ENCODE assay signal across 8 cellular contexts in the genomic region with DNA sequence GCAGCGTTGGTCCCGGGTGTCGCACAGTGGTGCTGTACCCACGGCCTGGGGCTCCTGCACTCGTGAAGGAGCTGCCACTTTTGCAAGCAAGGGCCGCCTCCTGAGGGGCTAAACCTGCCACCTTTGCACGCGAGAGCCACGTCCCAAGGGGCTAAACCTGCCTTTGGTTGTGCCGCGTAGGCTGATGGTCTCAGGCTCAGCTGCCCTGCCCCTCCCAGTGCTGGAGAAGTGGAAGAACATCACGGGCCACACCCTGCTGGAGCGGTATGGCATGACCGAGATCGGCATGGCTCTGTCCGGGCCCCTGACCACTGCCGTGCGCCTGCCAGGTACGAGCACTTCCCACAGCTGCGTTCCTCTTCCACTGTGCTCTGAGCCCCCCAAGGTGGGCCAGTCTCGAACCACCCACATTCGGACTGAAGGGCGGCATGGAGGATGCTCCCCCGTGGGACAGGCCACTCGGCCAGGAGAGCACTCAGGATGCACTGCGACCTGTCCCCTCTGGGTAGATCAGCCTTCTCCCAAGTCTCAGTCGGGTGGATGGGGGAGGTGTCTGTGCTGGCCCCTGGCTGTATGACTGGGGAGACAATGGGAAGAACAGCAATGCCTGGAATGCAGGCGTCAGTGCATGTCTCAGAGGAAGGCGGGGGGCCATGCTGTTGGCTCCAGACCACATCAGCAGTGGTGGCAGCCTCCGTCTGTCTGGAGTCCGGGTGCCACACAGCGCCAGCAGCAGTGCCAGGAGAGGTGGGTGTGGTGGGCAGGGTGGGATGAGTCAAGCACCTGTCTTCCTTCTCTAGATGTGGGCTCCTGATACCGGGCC. TPM values are rescaled to one million over a fixed set of nuclear protein-coding genes. Genes with fewer than 3 reads are reported as not detected.
DNase-seq lines count a peak whose midpoint lies in the region; FAIRE-seq and TF ChIP-seq lines count a peak whose summit lies in the region.
"Had no signal": no experiment of that assay in that cellular context is flagged by ENCODE, and none has a peak within 500 bp of the region (broad histone marks: within the 10 kb centered on the region; RNA-seq: fewer than 3 reads in every experiment).

No MANE protein-coding gene starts in this region.

- WGBS in H9 (ENCODE audit: extremely low coverage, insufficient read length, low lambda C conversion rate) = no CpG with 5 or more reads among the region's 33 CpGs

- no peak overlapping the region for H3K56ac ChIP-seq in H9 (ENCODE audit: insufficient read length, low read depth, low read length)

- no peaks in the 10 kb centered on the region for H3K23me2 ChIP-seq in H9 (ENCODE audit: insufficient read length, low read depth, low read length, poor library complexity, severe bottlenecking)

- H2BK120ac ChIP-seq in H9 (ENCODE audit: low read depth, low read length, poor library complexity, severe bottlenecking) = no peak overlapping the region

- no peak overlapping the region for H3K4ac ChIP-seq in H9 (ENCODE audit: low read depth, low read length)

- TF ChIP-seq POLR2A in GM12891 (IDR thresholded peaks at IDR 0.05; ENCODE audit: low read depth, low read length) = no peak

- H3K9me3 ChIP-seq in H9 (ENCODE audit: control insufficient read depth, low read depth, low read length) = no peaks in the 10 kb centered on the region

- FAIRE-seq in GM12891 (lab: Jason Lieb, UNC) = no peak

- peaks cover 19 to 21% of the 10 kb centered on the region in 2 experiments for H3K4me1 Mint-ChIP-seq in H9
- H3K4me1 Mint-ChIP-seq in activated CD4-positive, alpha-beta T cell treated with anti-CD3 and anti-CD28 coated beads, Interleukin-2, amount 10 ng/mL, durations not matched to agents 7 days and 5 days = peaks cover 50% of the 10 kb centered on the region
- H3K4me1 Mint-ChIP-seq in stimulated activated naive CD8-positive, alpha-beta T cell treated with anti-CD3 and anti-CD28 coated beads, Interleukin-15, Interleukin-2, amounts not matched to agents 100 ng/mL and 50 ng/mL, for 24 hours (ENCODE audit: low read depth) = peaks cover 35% of the 10 kb centered on the region

- H3K9ac ChIP-seq in H9 (ENCODE audit: extremely low read depth, insufficient read length, low read length) = no peak overlapping the region
- H3K9ac ChIP-seq: KMS-11 had no signal

- no peak overlapping the region for H3K27ac ChIP-seq in H9 (ENCODE audit: insufficient read length, low read depth, low read length)
- H3K27ac ChIP-seq: KMS-11 had no signal

- CTCF ChIA-PET in activated CD4-positive, alpha-beta T cell treated with anti-CD3 and anti-CD28 coated beads, Interleukin-2, amount 10 ng/mL, durations not matched to agents 7 days and 5 days (lab: Charles Lee) = interaction anchor here (0.6 to 2.3 kb wide), 4 partner anchors 12 to 78 kb away, joined by 3 to 5 read pairs (median 4); no protein-coding TSS in a partner anchor

- no peaks in the 10 kb centered on the region; the same call in 1 of the 2 replicates for H3K4me1 ChIP-seq in H9 (ENCODE audit: insufficient read depth, low read length)

- H4K5ac ChIP-seq in H9 (ENCODE audit: insufficient read length, low read depth, low read length) = no peak overlapping the region

- no peak overlapping the region for H2BK15ac ChIP-seq in H9 (ENCODE audit: low read depth, low read length)

- no peak overlapping the region for H2BK5ac ChIP-seq in H9 (ENCODE audit: insufficient read length, low read length)

- TF ChIP-seq CTCF in H9 (conservative IDR thresholded peaks at IDR 0.05) = no peak

- no peaks in the 10 kb centered on the region for H3K79me2 ChIP-seq in H9 (ENCODE audit: insufficient read depth, low read length)

- no peak overlapping the region for H4K8ac ChIP-seq in H9 (replicated peaks; ENCODE audit: insufficient read length, low read depth, low read length)

- H2BK12ac ChIP-seq in H9 (ENCODE audit: insufficient read length, low read depth, low read length) = no peak overlapping the region

- H4K20me1 ChIP-seq in H9 (ENCODE audit: control insufficient read depth, insufficient read depth, insufficient read length) = peaks cover 2% of the 10 kb centered on the region

- no peak overlapping the region for H3K23ac ChIP-seq in H9 (ENCODE audit: insufficient read length, low read depth, low read length)

- H2BK20ac ChIP-seq in H9 (ENCODE audit: low read depth, low read length, poor library complexity, severe bottlenecking) = no peak overlapping the region

- no peak overlapping the region; the same call in 1 of the 2 replicates for H3K14ac ChIP-seq in H9 (ENCODE audit: insufficient read depth, low read length)

- POLR2A ChIA-PET in activated CD4-positive, alpha-beta T cell treated with anti-CD3 and anti-CD28 coated beads, Interleukin-2, amount 10 ng/mL, durations not matched to agents 7 days and 5 days (lab: Charles Lee) = no interaction called here

- no peaks in the 10 kb centered on the region for H3K27me3 ChIP-seq in H9 (ENCODE audit: insufficient read depth, low read length)

- H4K91ac ChIP-seq in H9 (ENCODE audit: insufficient read length, low read depth, low read length) = no peak overlapping the region

- no peaks in the 10 kb centered on the region for H3K27me3 Mint-ChIP-seq in H9 (ENCODE audit: low read depth)
- H3K27me3 Mint-ChIP-seq in activated CD4-positive, alpha-beta T cell treated with anti-CD3 and anti-CD28 coated beads, Interleukin-2, amount 10 ng/mL, durations not matched to agents 7 days and 5 days = no peaks in the 10 kb centered on the region
- no peaks in the 10 kb centered on the region for H3K27me3 Mint-ChIP-seq in stimulated activated naive CD8-positive, alpha-beta T cell treated with anti-CD3 and anti-CD28 coated beads, Interleukin-15, Interleukin-2, amounts not matched to agents 100 ng/mL and 50 ng/mL, for 24 hours

- H3K18ac ChIP-seq in H9 (ENCODE audit: insufficient read length, low read depth, low read length) = no peak overlapping the region

- no peak overlapping the region for H3T11ph ChIP-seq in H9 (ENCODE audit: low read length)

- peaks cover 19 to 42% (median 41%) of the 10 kb centered on the region in 3 experiments for H3K36me3 Mint-ChIP-seq in H9 (ENCODE audit: insufficient read depth in 1 of 3, low read depth in 3 of 3)
- H3K36me3 Mint-ChIP-seq in activated CD4-positive, alpha-beta T cell treated with anti-CD3 and anti-CD28 coated beads, Interleukin-2, amount 10 ng/mL, durations not matched to agents 7 days and 5 days (ENCODE audit: low read depth) = peaks cover 51% of the 10 kb centered on the region
- H3K36me3 Mint-ChIP-seq in stimulated activated naive CD8-positive, alpha-beta T cell treated with anti-CD3 and anti-CD28 coated beads, Interleukin-15, Interleukin-2, amounts not matched to agents 100 ng/mL and 50 ng/mL, for 24 hours (ENCODE audit: low read depth) = peaks cover 35% of the 10 kb centered on the region

- H3K79me1 ChIP-seq in H9 (ENCODE audit: insufficient read depth, low read depth, low read length, poor library complexity, severe bottlenecking) = no peaks in the 10 kb centered on the region

- no peak overlapping the region for H2AK5ac ChIP-seq in H9 (ENCODE audit: insufficient read length, low read length)

- no peak overlapping the region for H3K4me2 ChIP-seq in H9 (ENCODE audit: insufficient read depth, insufficient read length, low read length)
- H3K4me2 ChIP-seq: KMS-11 had no signal

- H2AFZ ChIP-seq in H9 (ENCODE audit: low read length) = no peak overlapping the region

- no peaks in the 10 kb centered on the region for H3K9me3 Mint-ChIP-seq in H9
- H3K9me3 Mint-ChIP-seq in activated CD4-positive, alpha-beta T cell treated with anti-CD3 and anti-CD28 coated beads, Interleukin-2, amount 10 ng/mL, durations not matched to agents 7 days and 5 days = no peaks in the 10 kb centered on the region
- H3K9me3 Mint-ChIP-seq in stimulated activated naive CD8-positive, alpha-beta T cell treated with anti-CD3 and anti-CD28 coated beads, Interleukin-15, Interleukin-2, amounts not matched to agents 100 ng/mL and 50 ng/mL, for 24 hours = no peaks in the 10 kb centered on the region

- peak overlapping the region in 2 of 3 experiments; percentile 86 to 93; a peak in 6 of 7 replicates for H3K27ac Mint-ChIP-seq in H9
- peak overlapping the region; percentile 96 for H3K27ac Mint-ChIP-seq in activated CD4-positive, alpha-beta T cell treated with anti-CD3 and anti-CD28 coated beads, Interleukin-2, amount 10 ng/mL, durations not matched to agents 7 days and 5 days
- H3K27ac Mint-ChIP-seq in stimulated activated naive CD8-positive, alpha-beta T cell treated with anti-CD3 and anti-CD28 coated beads, Interleukin-15, Interleukin-2, amounts not matched to agents 100 ng/mL and 50 ng/mL, for 24 hours = peak overlapping the region; percentile 90

- H3K4me3 Mint-ChIP-seq in H9 = no peak overlapping the region
- peak overlapping the region; percentile 69 for H3K4me3 Mint-ChIP-seq in activated CD4-positive, alpha-beta T cell treated with anti-CD3 and anti-CD28 coated beads, Interleukin-2, amount 10 ng/mL, durations not matched to agents 7 days and 5 days
- H3K4me3 Mint-ChIP-seq in stimulated activated naive CD8-positive, alpha-beta T cell treated with anti-CD3 and anti-CD28 coated beads, Interleukin-15, Interleukin-2, amounts not matched to agents 100 ng/mL and 50 ng/mL, for 24 hours = peak overlapping the region; percentile 67

- DNase-seq in H9 = peak; percentile 52
- no peak for DNase-seq in activated CD4-positive, alpha-beta T cell treated with anti-CD3 and anti-CD28 coated beads, Interleukin-2, amount 10 ng/mL, durations not matched to agents 7 days and 5 days
- DNase-seq in germinal center (ENCODE audit: low spot score) = peak; percentile 24
- DNase-seq in cerebellar nuclear complex (lab: John Stamatoyannopoulos, UW) = no peak
- no peak for DNase-seq in NCI-H526 (lab: John Stamatoyannopoulos, UW)
- DNase-seq in GM12891 (ENCODE audit: insufficient read length, low spot score) = no peak

TF ChIP-seq in GM12891, 5 proteins besides CTCF, POLR2A, EP300 and RAD21:
- TF ChIP-seq SPI1 (IDR thresholded peaks at IDR 0.05; ENCODE audit: low read depth, low read length) = no peak

RNA-seq across cellular contexts. Expression of a gene that starts 20.7 kb away (rescaled TPM):
- 22.3 and 31.3 TPM in 2 replicates for total RNA-seq in H9 (2021)
- total RNA-seq in activated CD4-positive, alpha-beta T cell treated with anti-CD3 and anti-CD28 coated beads, Interleukin-2, amount 10 ng/mL, durations not matched to agents 7 days and 5 days = 10 to 100 TPM; 57.3 to 62.0 TPM
- polyA plus RNA-seq in GM12891 (2012; ENCODE audit: low read depth, missing spikeins) = 24.9 TPM

RNA-seq across cellular contexts. Expression of a gene that starts 57.2 kb away (rescaled TPM):
- 0.18 and 0.28 TPM in 2 replicates for total RNA-seq in H9 (2021)
- total RNA-seq in activated CD4-positive, alpha-beta T cell treated with anti-CD3 and anti-CD28 coated beads, Interleukin-2, amount 10 ng/mL, durations not matched to agents 7 days and 5 days = not detected
- polyA plus RNA-seq in GM12891 (2012; ENCODE audit: low read depth, missing spikeins) = 0.22 TPM

Comparison
In these comparisons a context has a peak if more than half of its experiments do, and no peak if none do; other contexts are left out.
1. DNase-seq: peak in H9 (single experiment) and germinal center (single experiment); none in activated CD4-positive, alpha-beta T cell treated with anti-CD3 and anti-CD28 coated beads, Interleukin-2, amount 10 ng/mL, durations not matched to agents 7 days and 5 days (single experiment), cerebellar nuclear complex (0 of 2), NCI-H526 (0 of 2) and GM12891 (single experiment).
2. H3K4me3 Mint-ChIP-seq: peak in activated CD4-positive, alpha-beta T cell treated with anti-CD3 and anti-CD28 coated beads, Interleukin-2, amount 10 ng/mL, durations not matched to agents 7 days and 5 days (single experiment) and stimulated activated naive CD8-positive, alpha-beta T cell treated with anti-CD3 and anti-CD28 coated beads, Interleukin-15, Interleukin-2, amounts not matched to agents 100 ng/mL and 50 ng/mL, for 24 hours (single experiment); none in H9 (0 of 2).
3. Peak in every context shown above with its lines, with median percentiles within 50 percentile points of each other: H3K27ac Mint-ChIP-seq.